ENCODE assay signal across 9 cellular contexts in genomic region chr19:6529937-6530384, GRCh38. TPM values are rescaled to one million over a fixed set of nuclear protein-coding genes. Genes with fewer than 3 reads are reported as not detected.
A peak's percentile ranks its signal among the peaks of the same experiment; 100 is the strongest.
DNase-seq lines count a peak whose midpoint lies in the region; ATAC-seq and TF ChIP-seq lines count a peak whose summit lies in the region.
"Had no signal": no experiment of that assay in that cellular context is flagged by ENCODE, and none has a peak within 500 bp of the region (broad histone marks: within the 10 kb centered on the region; RNA-seq: fewer than 3 reads in every experiment).

No MANE protein-coding gene starts in this region.

- intact Hi-C loops in esophagus squamous epithelium (cut with DNase I): no loop called here

- no peak for TF ChIP-seq RAD21 in SK-N-SH (IDR thresholded peaks at IDR 0.05; ENCODE audit: low read length)

- H3K4me3 ChIP-seq in SK-N-SH (ENCODE audit: low read depth in 2 of 2, low read length in 1 of 2) (peak overlapping the region; percentile 41 to 69; a peak in 3 of 4 replicates), SK-N-MC (peak overlapping the region; percentile 92), esophagus squamous epithelium (peak overlapping the region in 3 of 4 donors; percentile 59 to 76 (median 70)), skeletal muscle satellite cell (ENCODE audit: low read length) (peak overlapping the region; percentile 83)

- H3K9me3 ChIP-seq in SK-N-SH (no peaks in the 10 kb centered on the region), SK-N-MC (ENCODE audit: low read depth, low read length) (no peaks in the 10 kb centered on the region), esophagus squamous epithelium (no peaks in the 10 kb centered on the region), skeletal muscle satellite cell (replicated peaks; ENCODE audit: low read length) (no peaks in the 10 kb centered on the region)

- H3K36me3 ChIP-seq in SK-N-SH (replicated peaks in 1 of 2; ENCODE audit: control insufficient read depth in 1 of 2, insufficient read depth in 2 of 2, low read length in 1 of 2) (no peaks in the 10 kb centered on the region), SK-N-MC (ENCODE audit: insufficient read depth, low read length) (peaks cover 6% of the 10 kb centered on the region; the same call in 1 of the 2 replicates), esophagus squamous epithelium (peaks cover 0 to 4% (median 0%) of the 10 kb centered on the region in 3 donors), skeletal muscle satellite cell (ENCODE audit: insufficient read depth, low read length) (no peaks in the 10 kb centered on the region)

- peaks cover 14% of the 10 kb centered on the region for H3K79me2 ChIP-seq in SK-N-SH (ENCODE audit: insufficient read depth)

- no peaks in the 10 kb centered on the region for H3K9me2 ChIP-seq in SK-N-SH

- no peak overlapping the region for H3K27ac ChIP-seq in SK-N-SH (ENCODE audit: low read depth in 2 of 2, low read length in 1 of 2)
- H3K27ac ChIP-seq in SK-N-MC: peak overlapping the region; percentile 87; the same call in 1 of the 2 replicates
- peak overlapping the region in 3 of 4 donors; percentile 80 to 89 (median 83) for H3K27ac ChIP-seq in esophagus squamous epithelium

- H3K27me3 ChIP-seq in SK-N-SH (ENCODE audit: insufficient read depth): peaks cover 15% of the 10 kb centered on the region; the same call in 1 of the 2 replicates
- peaks cover 0 to 39% (median 0%) of the 10 kb centered on the region in 4 donors for H3K27me3 ChIP-seq in esophagus squamous epithelium
- peaks cover 14% of the 10 kb centered on the region for H3K27me3 ChIP-seq in skeletal muscle satellite cell (ENCODE audit: control insufficient read depth, insufficient read depth, low read length)

- H3K4me2 ChIP-seq in SK-N-SH (peak overlapping the region; percentile 100), skeletal muscle satellite cell (ENCODE audit: low read length) (peak overlapping the region; percentile 91)

- no peak for TF ChIP-seq POLR2A in esophagus squamous epithelium (IDR thresholded peaks at IDR 0.05)

- CTCF ChIA-PET in SK-N-SH (lab: Yijun Ruan, JAX): no interaction called here

- H3K9ac ChIP-seq in SK-N-SH (peak overlapping the region; percentile 89), SK-N-MC (ENCODE audit: insufficient read length) (peak overlapping the region; percentile 93), skeletal muscle satellite cell (ENCODE audit: low read depth, low read length) (peak overlapping the region; percentile 85)

- no peak for DNase-seq in SK-N-SH
- DNase-seq in SK-N-MC (ENCODE audit: low read depth, low spot score): no peak
- DNase-seq in esophagus squamous epithelium (lab: John Stamatoyannopoulos, UW): no peak
- no peak for DNase-seq in hippocampal formation (lab: John Stamatoyannopoulos, UW)

- peak overlapping the region; percentile 96 for H2AFZ ChIP-seq in SK-N-SH (ENCODE audit: low read depth)

- ATAC-seq in SK-N-SH treated with all-trans-retinoic acid at 6 μM for 48 hours (no peak), GM18907 (IDR thresholded peaks at IDR 0.05; ENCODE audit: unreplicated experiment) (no peak), GM21576 (IDR thresholded peaks at IDR 0.05; ENCODE audit: unreplicated experiment) (no peak)

- POLR2A ChIA-PET in SK-N-SH (lab: Yijun Ruan, JAX): no interaction called here

- peaks cover 4% of the 10 kb centered on the region for H3F3A ChIP-seq in SK-N-SH (replicated peaks; ENCODE audit: insufficient read depth)

- H3K4me1 ChIP-seq in SK-N-SH (ENCODE audit: control insufficient read depth in 1 of 2, insufficient read depth in 2 of 2, low read depth in 1 of 2, low read length in 1 of 2): no peaks in the 10 kb centered on the region; a peak in 1 of 4 replicates
- peaks cover 18 to 59% (median 23%) of the 10 kb centered on the region in 3 donors for H3K4me1 ChIP-seq in esophagus squamous epithelium
- H3K4me1 ChIP-seq in skeletal muscle satellite cell (ENCODE audit: control insufficient read depth, insufficient read depth, low read length): peaks cover 15% of the 10 kb centered on the region

- H4K20me1 ChIP-seq in SK-N-SH (ENCODE audit: insufficient read depth): no peaks in the 10 kb centered on the region

- 87% methylated on average over 2 of the region's 2 CpGs for WGBS in SK-N-SH (ENCODE audit: low lambda C conversion rate)
- 65 to 67% methylated on average over 2 of the region's 2 CpGs for WGBS in esophagus squamous epithelium, 2 donors

- TF ChIP-seq EP300 in SK-N-SH (IDR thresholded peaks at IDR 0.05; ENCODE audit: borderline replicate concordance in 1 of 2, low read depth in 1 of 2, low read length in 1 of 2): no peak

- TF ChIP-seq CTCF in SK-N-SH (IDR thresholded peaks at IDR 0.05) (no peak), esophagus squamous epithelium (IDR thresholded peaks at IDR 0.05) (no peak)

TF ChIP-seq in SK-N-SH, 30 proteins besides CTCF, POLR2A, EP300 and RAD21 (continues in another document):
- TF ChIP-seq JUND (IDR thresholded peaks at IDR 0.05): no peak
- no peak for TF ChIP-seq RCOR1 (IDR thresholded peaks at IDR 0.05; ENCODE audit: low read length)
- no peak for TF ChIP-seq TEAD4 (IDR thresholded peaks at IDR 0.05; ENCODE audit: borderline replicate concordance, insufficient read depth)
- TF ChIP-seq POLR2AphosphoS5 (IDR thresholded peaks at IDR 0.05; ENCODE audit: low read depth, low read length): no peak
- TF ChIP-seq CHD2 (IDR thresholded peaks at IDR 0.05; ENCODE audit: low read length, partially characterized antibody): no peak
- no peak for TF ChIP-seq EZH2phosphoT487 (IDR thresholded peaks at IDR 0.05; ENCODE audit: borderline replicate concordance, low read depth)
- TF ChIP-seq TAF1 (IDR thresholded peaks at IDR 0.05; ENCODE audit: borderline replicate concordance, low read depth, low read length): no peak
- TF ChIP-seq RXRA (IDR thresholded peaks at IDR 0.05; ENCODE audit: borderline replicate concordance, low read depth): no peak
- no peak for TF ChIP-seq PBX3 (IDR thresholded peaks at IDR 0.05)

TF ChIP-seq in SK-N-SH treated with all-trans-retinoic acid at 6 μM for 48 hours, 23 proteins besides CTCF, POLR2A, EP300 and RAD21:
- TF ChIP-seq ZNF565 (CRISPR knock-in tag; conservative IDR thresholded peaks at IDR 0.05; ENCODE audit: low read depth) (no peak), TCF4 (CRISPR knock-in tag; IDR thresholded peaks at IDR 0.05; ENCODE audit: borderline replicate concordance) (no peak), CSDC2 (CRISPR knock-in tag; IDR thresholded peaks at IDR 0.05) (no peak), ARNTL (CRISPR knock-in tag; IDR thresholded peaks at IDR 0.05; ENCODE audit: borderline replicate concordance, low read depth) (no peak), RARB (CRISPR knock-in tag; IDR thresholded peaks at IDR 0.05) (no peak), ZNF70 (CRISPR knock-in tag; IDR thresholded peaks at IDR 0.05) (no peak), OSR1 (CRISPR knock-in tag; IDR thresholded peaks at IDR 0.05) (no peak), GLIS3 (CRISPR knock-in tag; IDR thresholded peaks at IDR 0.05) (no peak), ZC3H10 (CRISPR knock-in tag; IDR thresholded peaks at IDR 0.05) (no peak), TSHZ2 (CRISPR knock-in tag; IDR thresholded peaks at IDR 0.05) (no peak), BACH2 (CRISPR knock-in tag; IDR thresholded peaks at IDR 0.05; ENCODE audit: borderline replicate concordance) (no peak)

RNA-seq across cellular contexts. Expression of gene TNFSF9, which starts 0.9 kb away (rescaled TPM):
- 9.9 and 10.7 TPM in 2 replicates for polyA plus RNA-seq in SK-N-SH (2012; rRNA removed)
- polyA plus RNA-seq in SK-N-SH (2012; cell fraction: cytosol; rRNA removed): 7.1 and 7.4 TPM in 2 replicates
- polyA plus RNA-seq in SK-N-SH (2012; cell fraction: nucleus; rRNA removed): 6.4 and 7.8 TPM in 2 replicates
- total RNA-seq in esophagus squamous epithelium: 10 to 100 TPM in 3 of 4 donors, 1 to 10 TPM in 1; 6.3 to 21.6 (median 17.8) TPM
- 0.87 and 1.0 TPM in 2 replicates for total RNA-seq in skeletal muscle satellite cell (2012; rRNA removed)
- total RNA-seq: A172 had no signal

RNA-seq across cellular contexts. Expression of gene TUBB4A, which starts 27.9 kb away (rescaled TPM):
- 2.3 and 4.5 TPM in 2 replicates for polyA plus RNA-seq in SK-N-SH (2012; rRNA removed)
- polyA plus RNA-seq in SK-N-SH (2012; cell fraction: cytosol; rRNA removed): 2.3 and 3.9 TPM in 2 replicates
- polyA plus RNA-seq in SK-N-SH (2012; cell fraction: nucleus; rRNA removed): 2.4 and 3.2 TPM in 2 replicates
- 1 to 10 TPM in 1 of 4 donors, not detected in 3; 7.8 TPM for total RNA-seq in esophagus squamous epithelium
- total RNA-seq in skeletal muscle satellite cell (2012; rRNA removed): not detected in 2 replicates

RNA-seq across cellular contexts. Expression of gene DENND1C, which starts 48.4 kb away (rescaled TPM):
- 0.05 and 0.11 TPM in 2 replicates for polyA plus RNA-seq in SK-N-SH (2012; rRNA removed)
- 0.03 and 0.04 TPM in 2 replicates for polyA plus RNA-seq in SK-N-SH (2012; cell fraction: cytosol; rRNA removed)
- polyA plus RNA-seq in SK-N-SH (2012; cell fraction: nucleus; rRNA removed): 0.08 and 0.12 TPM in 2 replicates
- total RNA-seq in esophagus squamous epithelium: 1 to 10 TPM in 2 of 4 donors, under 1 TPM in 2; 0.62 to 4.2 (median 1.2) TPM
- 0.22 TPM in 1 of 2 replicates, not detected in the other for total RNA-seq in skeletal muscle satellite cell (2012; rRNA removed)
- total RNA-seq: A172 had no signal

Comparison
In these comparisons a context has a peak if more than half of its experiments do, and no peak if none do; other contexts are left out.
1. H3K27ac ChIP-seq: peak in SK-N-MC (single experiment) and esophagus squamous epithelium (3 of 4); none in SK-N-SH (0 of 2).
2. Peak in every context shown above with its lines, with median percentiles within 50 percentile points of each other: H3K4me3 ChIP-seq and H3K9ac ChIP-seq.